In the genomic region with DNA sequence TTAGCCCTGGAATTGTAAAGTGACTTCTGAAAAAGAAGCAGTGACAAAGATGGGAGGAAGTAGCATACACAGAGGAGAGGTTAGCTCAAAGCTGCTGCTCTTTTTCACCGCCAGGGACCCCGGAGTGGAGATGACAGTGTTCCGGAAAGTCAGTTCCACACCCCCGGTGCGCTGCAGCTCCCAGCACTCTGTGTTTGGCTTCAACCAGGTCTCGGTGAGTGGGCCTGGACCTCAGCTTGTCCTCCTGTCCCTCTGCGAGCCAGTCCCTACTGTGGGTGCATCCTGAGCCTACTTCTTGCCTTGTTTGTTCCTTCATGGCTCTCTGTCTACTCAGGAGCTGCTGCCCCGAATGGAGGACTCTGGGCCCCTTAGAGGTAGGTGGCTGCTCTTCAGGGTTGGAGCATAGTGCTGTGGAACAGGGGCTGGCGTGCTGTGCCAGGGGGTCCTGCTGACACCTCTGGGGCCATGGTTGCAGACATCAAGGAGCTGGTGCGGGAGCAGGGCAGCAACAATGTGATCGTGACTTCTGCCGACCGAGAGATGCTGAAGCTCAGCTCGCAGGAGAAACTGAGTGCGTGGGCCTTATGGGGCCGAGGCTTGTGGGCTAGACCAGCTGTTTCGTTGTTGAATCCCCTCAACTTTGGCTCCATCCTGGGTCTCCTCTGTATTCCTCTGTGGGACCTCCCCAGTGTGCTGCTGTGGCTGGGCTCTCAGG, we compare ENCODE assay signal across 10 cellular contexts. TPM values are rescaled to one million over a fixed set of nuclear protein-coding genes. Genes with fewer than 3 reads are reported as not detected.
A peak's percentile ranks its signal among the peaks of the same experiment; 100 is the strongest.
DNase-seq lines count a peak whose midpoint lies in the region; ATAC-seq and TF ChIP-seq lines count a peak whose summit lies in the region.
"Had no signal": no experiment of that assay in that cellular context is flagged by ENCODE, and none has a peak within 500 bp of the region (broad histone marks: within the 10 kb centered on the region; RNA-seq: fewer than 3 reads in every experiment).

No MANE protein-coding gene starts in this region.

- peaks cover 0 to 22% (median 3%) of the 10 kb centered on the region in 5 donors for H3K36me3 Mint-ChIP-seq in naive thymus-derived CD4-positive, alpha-beta T cell

- POLR2A ChIA-PET in naive thymus-derived CD4-positive, alpha-beta T cell (lab: Charles Lee): interaction anchor here (0.5 to 6.7 kb wide), 9 partner anchors 9 to 118 kb away, joined by 3 to 52 read pairs (median 4); a partner anchor contains a TSS

- 0 out of 2 replicates have a peak, but pooled peaks cover 4% of the 10 kb centered on the region for H3K4me1 ChIP-seq in HUES64 (ENCODE audit: insufficient read depth, low read length)
- peaks cover 23 to 27% of the 10 kb centered on the region in 2 donors for H3K4me1 ChIP-seq in naive thymus-derived CD4-positive, alpha-beta T cell (ENCODE audit: control insufficient read depth in 2 of 2, insufficient read depth in 2 of 2, low read length in 2 of 2)

- H3K27ac Mint-ChIP-seq in naive thymus-derived CD4-positive, alpha-beta T cell: peak overlapping the region; percentile 60 to 95 (median 90)

- peak overlapping the region; percentile 94 for H3K27ac ChIP-seq in C4-2B
- no peak overlapping the region for H3K27ac ChIP-seq in HUES64 (ENCODE audit: low read depth, low read length)
- H3K27ac ChIP-seq in naive thymus-derived CD4-positive, alpha-beta T cell (ENCODE audit: low read depth, low read length): peak overlapping the region; percentile 91

- H3K27me3 Mint-ChIP-seq in naive thymus-derived CD4-positive, alpha-beta T cell: peaks cover 0 to 6% (median 0%) of the 10 kb centered on the region in 5 donors

- CTCF ChIA-PET in naive thymus-derived CD4-positive, alpha-beta T cell (lab: Charles Lee): interaction anchor here (0.5 to 0.7 kb wide), 2 partner anchors 21 to 46 kb away, joined by 3 to 4 read pairs; a partner anchor contains a TSS

- 95% methylated on average over 17 of the region's 17 CpGs for whole genome bisulfite sequencing in HUES64

- no peaks in the 10 kb centered on the region for H3K27me3 ChIP-seq in HUES64 (ENCODE audit: insufficient read depth, low read length)
- no peaks in the 10 kb centered on the region for H3K27me3 ChIP-seq in naive thymus-derived CD4-positive, alpha-beta T cell (ENCODE audit: control insufficient read depth in 2 of 2, insufficient read depth in 2 of 2, low read length in 2 of 2)

- H3K9me3 Mint-ChIP-seq in naive thymus-derived CD4-positive, alpha-beta T cell: peaks cover 0 to 2% (median 0%) of the 10 kb centered on the region in 11 donors

- H3K4me3 ChIP-seq in HUES64 (ENCODE audit: low read length) (peak overlapping the region; percentile 76), astrocyte of the cerebellum (ENCODE audit: low read depth, low read length) (peak overlapping the region; percentile 74)
- peak overlapping the region; percentile 72 for H3K4me3 ChIP-seq in naive thymus-derived CD4-positive, alpha-beta T cell (ENCODE audit: low read length)

- no peak for DNase-seq in astrocyte of the cerebellum (ENCODE audit: low read depth)
- no peak for DNase-seq in naive thymus-derived CD4-positive, alpha-beta T cell
- DNase-seq in NCI-H345 (lab: John Stamatoyannopoulos, UW): no peak
- no peak for DNase-seq in HuH-7 (ENCODE audit: low spot score)
- DNase-seq: KBM-7, occipital lobe had no signal

- peaks cover 16 to 33% (median 24%) of the 10 kb centered on the region in 7 donors for H3K4me1 Mint-ChIP-seq in naive thymus-derived CD4-positive, alpha-beta T cell

- no peak overlapping the region for H3K9ac ChIP-seq in HUES64 (ENCODE audit: low read depth, low read length)

- H3K36me3 ChIP-seq in HUES64 (ENCODE audit: insufficient read depth, low read length): peaks cover 49% of the 10 kb centered on the region
- H3K36me3 ChIP-seq in naive thymus-derived CD4-positive, alpha-beta T cell (ENCODE audit: control insufficient read depth in 2 of 3, insufficient read depth in 3 of 3, low read length in 3 of 3): peaks cover 12 to 68% (median 20%) of the 10 kb centered on the region in 3 experiments

- no peak for TF ChIP-seq CTCF in C4-2B (conservative IDR thresholded peaks at IDR 0.05)
- no peak for TF ChIP-seq CTCF in astrocyte of the cerebellum (IDR thresholded peaks at IDR 0.05; ENCODE audit: low read depth, low read length, missing control alignments)

- intact Hi-C loops in naive thymus-derived CD4-positive, alpha-beta T cell (cut with micrococcal nuclease): loop anchor here in 1 of 2 donors (5.0 kb wide), 1 partner anchor 1300 kb away; a partner anchor contains a TSS

- no peaks in the 10 kb centered on the region for H3K9me3 ChIP-seq in HUES64 (ENCODE audit: insufficient read depth, low read depth, low read length)
- no peaks in the 10 kb centered on the region for H3K9me3 ChIP-seq in naive thymus-derived CD4-positive, alpha-beta T cell (ENCODE audit: control insufficient read depth in 2 of 3, low read length in 3 of 3)

- ATAC-seq in naive thymus-derived CD4-positive, alpha-beta T cell: no peak
- ATAC-seq in GM19351 (IDR thresholded peaks at IDR 0.05; ENCODE audit: unreplicated experiment): no peak
- ATAC-seq in GM18511 (IDR thresholded peaks at IDR 0.05; ENCODE audit: unreplicated experiment): no peak

- peak overlapping the region; percentile 91 to 99 (median 94) for H3K4me3 Mint-ChIP-seq in naive thymus-derived CD4-positive, alpha-beta T cell

- in situ Hi-C loops in astrocyte of the cerebellum (cut with HindIII; ENCODE audit: low sequenced_read_pairs): no loop called here

RNA-seq across cellular contexts. Expression of a gene that starts 1.7 kb away (rescaled TPM):
- 21.2 TPM for polyA plus RNA-seq in HUES64 (2013, experiment 1 of 2)
- 20.7 TPM for polyA plus RNA-seq in HUES64 (2013, experiment 2 of 2)
- 10 to 100 TPM; 50.4 to 64.9 (median 56.6) TPM for total RNA-seq in naive thymus-derived CD4-positive, alpha-beta T cell
- 1 to 10 TPM; 2.2 to 7.9 TPM for polyA plus RNA-seq in naive thymus-derived CD4-positive, alpha-beta T cell

RNA-seq across cellular contexts. Expression of a gene that starts 3.3 kb away (rescaled TPM):
- 27.1 TPM for polyA plus RNA-seq in HUES64 (2013, experiment 1 of 2)
- polyA plus RNA-seq in HUES64 (2013, experiment 2 of 2): 31.1 TPM
- 10 to 100 TPM; 63.3 to 91.1 (median 88.2) TPM for total RNA-seq in naive thymus-derived CD4-positive, alpha-beta T cell
- polyA plus RNA-seq in naive thymus-derived CD4-positive, alpha-beta T cell: 10 to 100 TPM; 12.1 to 21.6 TPM

RNA-seq across cellular contexts. Expression of a gene that starts 20.6 kb away (rescaled TPM):
- polyA plus RNA-seq in HUES64 (2013, experiment 1 of 2): 15.8 TPM
- 21.8 TPM for polyA plus RNA-seq in HUES64 (2013, experiment 2 of 2)
- 100 to 1,000 TPM; 145 to 249 (median 198) TPM for total RNA-seq in naive thymus-derived CD4-positive, alpha-beta T cell
- 100 to 1,000 TPM in 1 of 2 donors, 10 to 100 TPM in 1; 90.3 to 184 TPM for polyA plus RNA-seq in naive thymus-derived CD4-positive, alpha-beta T cell

RNA-seq across cellular contexts. Expression of a gene that starts 21.7 kb away (rescaled TPM):
- 0.60 TPM for polyA plus RNA-seq in HUES64 (2013, experiment 1 of 2)
- polyA plus RNA-seq in HUES64 (2013, experiment 2 of 2): 0.32 TPM
- 1 to 10 TPM; 2.1 to 9.2 (median 4.8) TPM for total RNA-seq in naive thymus-derived CD4-positive, alpha-beta T cell
- under 1 TPM in 1 of 2 donors, not detected in 1; 0.25 TPM for polyA plus RNA-seq in naive thymus-derived CD4-positive, alpha-beta T cell

RNA-seq across cellular contexts. Expression of a gene that starts 41.4 kb away (rescaled TPM):
- 2.9 TPM for polyA plus RNA-seq in HUES64 (2013, experiment 1 of 2)
- 4.2 TPM for polyA plus RNA-seq in HUES64 (2013, experiment 2 of 2)
- total RNA-seq in naive thymus-derived CD4-positive, alpha-beta T cell: 100 to 1,000 TPM; 108 to 207 (median 128) TPM
- 10 to 100 TPM; 12.3 to 14.2 TPM for polyA plus RNA-seq in naive thymus-derived CD4-positive, alpha-beta T cell
